Comparison of ENCODE assay signal across 10 cellular contexts in genomic region chr6:4125933-4126864, GRCh38. TPM values are rescaled to one million over a fixed set of nuclear protein-coding genes. Genes with fewer than 3 reads are reported as not detected.
DNase-seq lines count a peak whose midpoint lies in the region; ATAC-seq and TF ChIP-seq lines count a peak whose summit lies in the region.
"Had no signal": no experiment of that assay in that cellular context is flagged by ENCODE, and none has a peak within 500 bp of the region (broad histone marks: within the 10 kb centered on the region; RNA-seq: fewer than 3 reads in every experiment).

No MANE protein-coding gene starts in this region.

- H3K9me3 ChIP-seq in CD4-positive, alpha-beta T cell (ENCODE audit: control insufficient read depth, low read length), result no peaks in the 10 kb centered on the region

- peaks cover 1% of the 10 kb centered on the region for H3K36me3 ChIP-seq in BJ (ENCODE audit: control insufficient read depth, insufficient read depth, low read length)

- H3K4me1 Mint-ChIP-seq in endothelial cell (ENCODE audit: unreplicated experiment), result no peaks in the 10 kb centered on the region
- no peaks in the 10 kb centered on the region for H3K4me1 Mint-ChIP-seq in CD4-positive, alpha-beta T cell (ENCODE audit: low read depth)

- H3K9me3 Mint-ChIP-seq in endothelial cell (ENCODE audit: unreplicated experiment), result no peaks in the 10 kb centered on the region
- H3K9me3 Mint-ChIP-seq in CD4-positive, alpha-beta T cell, result no peaks in the 10 kb centered on the region

- ATAC-seq in GM18868 (IDR thresholded peaks at IDR 0.05; ENCODE audit: unreplicated experiment), result no peak
- no peak for ATAC-seq in CD4-positive, alpha-beta T cell (ENCODE audit: poor library complexity)

- TF ChIP-seq CTCF in BJ (IDR thresholded peaks at IDR 0.05; ENCODE audit: insufficient read depth, low read depth, low read length), result peak; percentile 56
- no peak for TF ChIP-seq CTCF in NB4 (IDR thresholded peaks at IDR 0.05; ENCODE audit: low read depth, low read length)
- TF ChIP-seq CTCF in endothelial cell (IDR thresholded peaks at IDR 0.05; ENCODE audit: unreplicated experiment), result no peak
- no peak for TF ChIP-seq CTCF in CD4-positive, alpha-beta T cell (IDR thresholded peaks at IDR 0.05)

- DNase-seq in BJ (ENCODE audit: low read depth) (peak; percentile 60), NB4 (ENCODE audit: low read depth) (peak; percentile 37), dermis microvascular lymphatic vessel endothelial cell (ENCODE audit: low read depth in 2 of 2) (peak; percentile 28 to 78), myocyte (ENCODE audit: low read depth) (peak; percentile 24), endothelial cell (ENCODE audit: low spot score) (no peak), inferior parietal cortex (ENCODE audit: extremely low spot score) (no peak)
- no peak for DNase-seq in CD4-positive, alpha-beta T cell
- DNase-seq: NCI-H2029 treated with DMSO at 0.1 percent for 48 hours; stimulated activated CD4-positive, alpha-beta T cell treated with anti-CD3 and anti-CD28 coated beads, Interleukin-12 subunit alpha, Interleukin-12 subunit beta, amount 100 ng/mL, for 4 hours had no signal

- no peak overlapping the region for H3K27ac ChIP-seq in CD4-positive, alpha-beta T cell (ENCODE audit: low read depth, low read length)

- H3K27me3 ChIP-seq in BJ (ENCODE audit: control insufficient read depth, insufficient read depth, low read length), result no peaks in the 10 kb centered on the region
- H3K27me3 ChIP-seq in CD4-positive, alpha-beta T cell (ENCODE audit: control insufficient read depth, insufficient read depth, low read length), result no peaks in the 10 kb centered on the region

- H3K27me3 Mint-ChIP-seq in endothelial cell (ENCODE audit: unreplicated experiment), result no peaks in the 10 kb centered on the region
- no peaks in the 10 kb centered on the region for H3K27me3 Mint-ChIP-seq in CD4-positive, alpha-beta T cell

- CTCF ChIA-PET in BJ (lab: Yijun Ruan, JAX), result interaction anchor here (0.6 to 1.6 kb wide), 5 partner anchors 14 to 112 kb away, joined by 3 to 5 read pairs (median 3); no protein-coding TSS in a partner anchor
- CTCF ChIA-PET in CD4-positive, alpha-beta T cell (lab: Charles Lee), result interaction anchor here (1.2 kb wide), 1 partner anchor 29 kb away, joined by 3 read pairs; no protein-coding TSS in a partner anchor

- POLR2A ChIA-PET in BJ (lab: Charles Lee), result no interaction called here
- POLR2A ChIA-PET in CD4-positive, alpha-beta T cell (lab: Charles Lee), result no interaction called here

- no peak for TF ChIP-seq POLR2A in NB4 (IDR thresholded peaks at IDR 0.05; ENCODE audit: extremely low read depth, insufficient read length)

- H3K27ac Mint-ChIP-seq in endothelial cell (ENCODE audit: unreplicated experiment), result no peak overlapping the region
- H3K27ac Mint-ChIP-seq in CD4-positive, alpha-beta T cell, result no peak overlapping the region

- peaks cover 34% of the 10 kb centered on the region for H3K36me3 Mint-ChIP-seq in endothelial cell (ENCODE audit: low read depth, unreplicated experiment)
- peaks cover 90% of the 10 kb centered on the region for H3K36me3 Mint-ChIP-seq in CD4-positive, alpha-beta T cell (ENCODE audit: low read depth)

- no peak overlapping the region for H3K4me3 ChIP-seq in BJ (ENCODE audit: low read depth, low read length)
- no peak overlapping the region for H3K4me3 ChIP-seq in NB4 (ENCODE audit: low read depth, low read length)

- intact Hi-C loops in CD4-positive, alpha-beta T cell (cut with DNase I, micrococcal nuclease), result no loop called here

- no peak overlapping the region for H3K4me3 Mint-ChIP-seq in endothelial cell (ENCODE audit: unreplicated experiment)
- H3K4me3 Mint-ChIP-seq in CD4-positive, alpha-beta T cell, result no peak overlapping the region

RNA-seq across cellular contexts. Expression of gene ECI2, which starts 9.2 kb away (rescaled TPM):
- polyA plus RNA-seq in BJ (2011; rRNA removed), result 55.3 and 72.2 TPM in 2 replicates
- polyA minus RNA-seq in BJ (2011; rRNA and poly(A)+ RNA removed), result 24.7 and 26.6 TPM in 2 replicates
- total RNA-seq in dermis microvascular lymphatic vessel endothelial cell, result 66.6 and 67.4 TPM in 2 replicates
- 46.5 and 58.4 TPM in 2 replicates for total RNA-seq in myocyte
- 43.1 TPM for polyA plus RNA-seq in myocyte (2012)
- 66.3 TPM for total RNA-seq in endothelial cell (ENCODE audit: unreplicated experiment)
- 10 to 100 TPM; 25.6 to 30.1 TPM for total RNA-seq in CD4-positive, alpha-beta T cell

RNA-seq across cellular contexts. Expression of gene FAM217A, which starts 47.3 kb away (rescaled TPM):
- polyA plus RNA-seq in BJ (2011; rRNA removed), result not detected in 2 replicates
- polyA minus RNA-seq in BJ (2011; rRNA and poly(A)+ RNA removed), result not detected in 2 replicates
- not detected in 2 replicates for total RNA-seq in dermis microvascular lymphatic vessel endothelial cell
- total RNA-seq in myocyte, result not detected in 2 replicates
- not detected for polyA plus RNA-seq in myocyte (2012)
- total RNA-seq in endothelial cell (ENCODE audit: unreplicated experiment), result not detected
- total RNA-seq in CD4-positive, alpha-beta T cell, result not detected

Comparison
In these comparisons a context has a peak if more than half of its experiments do, and no peak if none do; other contexts are left out.
1. DNase-seq: peak in BJ (single experiment), NB4 (single experiment), dermis microvascular lymphatic vessel endothelial cell (2 of 2) and myocyte (single experiment); none in endothelial cell (single experiment), CD4-positive, alpha-beta T cell (0 of 10) and inferior parietal cortex (single experiment).